8 cellular contexts compared by ENCODE assay signal in genomic region chr12:46160081-46160980, GRCh38.
DNase-seq lines count a peak whose midpoint lies in the region; ATAC-seq and TF ChIP-seq lines count a peak whose summit lies in the region.

No MANE protein-coding gene starts in this region.

- no peaks in the 10 kb centered on the region for H3K4me1 Mint-ChIP-seq in activated T-helper 17 cell treated with anti-CD3 and anti-CD28 coated beads, Interleukin-2, amount 50 U/mL, for 72 hours

- H4K20me1 ChIP-seq in smooth muscle cell (ENCODE audit: low read depth): no peaks in the 10 kb centered on the region

- H3K4me3 ChIP-seq in smooth muscle cell (no peak overlapping the region), dorsolateral prefrontal cortex (no peak overlapping the region)

- H3K27ac Mint-ChIP-seq in activated T-helper 17 cell treated with anti-CD3 and anti-CD28 coated beads, Interleukin-2, amount 50 U/mL, for 72 hours: no peak overlapping the region

- no peak overlapping the region for H3K4me3 Mint-ChIP-seq in activated T-helper 17 cell treated with anti-CD3 and anti-CD28 coated beads, Interleukin-2, amount 50 U/mL, for 72 hours

- H3K4me1 ChIP-seq in smooth muscle cell (ENCODE audit: low read depth): peaks cover 15% of the 10 kb centered on the region

- no peak for ATAC-seq in activated T-helper 17 cell treated with anti-CD3 and anti-CD28 coated beads, Interleukin-2, amount 50 U/mL, for 72 hours (replicated peaks)

- peak overlapping the region; percentile 60 for H2AFZ ChIP-seq in smooth muscle cell (ENCODE audit: low read depth)

- DNase-seq in HPDE6-E6E7 (ENCODE audit: extremely low spot score): peak; percentile 53
- DNase-seq in RPMI8226: peak; percentile 19
- peak; percentile 90 for DNase-seq in glomerular visceral epithelial cell (ENCODE audit: extremely low spot score)
- peak; percentile 5 for DNase-seq in smooth muscle cell (lab: John Stamatoyannopoulos, UW; ENCODE audit: unreplicated experiment)
- DNase-seq in HT-29 (ENCODE audit: low spot score): no peak
- DNase-seq in dorsolateral prefrontal cortex: no peak
- no peak for DNase-seq in GM10266 (ENCODE audit: extremely low spot score)

- H3K79me2 ChIP-seq in smooth muscle cell (ENCODE audit: low read depth): no peaks in the 10 kb centered on the region

- peak overlapping the region; percentile 84 for H3K27ac ChIP-seq in smooth muscle cell (ENCODE audit: low read depth)
- no peak overlapping the region for H3K27ac ChIP-seq in dorsolateral prefrontal cortex

- TF ChIP-seq CTCF in smooth muscle cell (IDR thresholded peaks at IDR 0.05; ENCODE audit: borderline replicate concordance, insufficient read depth, poor library complexity, severe bottlenecking) (no peak), dorsolateral prefrontal cortex (IDR thresholded peaks at IDR 0.05 in 54 of 56, conservative IDR thresholded peaks at IDR 0.05 in 2 of 56; ENCODE audit: low read depth in 1 of 56, partially characterized antibody in 56 of 56) (no peak), GM10266 (IDR thresholded peaks at IDR 0.05; ENCODE audit: control insufficient read depth, insufficient read depth, low read depth, missing control alignments) (no peak)

- H3K9me3 ChIP-seq in smooth muscle cell (replicated peaks; ENCODE audit: low read depth): no peaks in the 10 kb centered on the region

- intact Hi-C loops in dorsolateral prefrontal cortex (cut with DNase I): loop anchor here in 1 of 2 donors (10.0 kb wide), 1 partner anchor 134 kb away; no protein-coding TSS in a partner anchor

- H3K27me3 Mint-ChIP-seq in activated T-helper 17 cell treated with anti-CD3 and anti-CD28 coated beads, Interleukin-2, amount 50 U/mL, for 72 hours: no peaks in the 10 kb centered on the region

- no peaks in the 10 kb centered on the region for H3K27me3 ChIP-seq in smooth muscle cell (ENCODE audit: low read depth)
- H3K27me3 ChIP-seq in dorsolateral prefrontal cortex: no peaks in the 10 kb centered on the region

- H3K9ac ChIP-seq in smooth muscle cell (ENCODE audit: low read depth): no peak overlapping the region

- 24% methylated on average over 10 of the region's 10 CpGs for WGBS in smooth muscle cell (ENCODE audit: low lambda C conversion rate)

- H3K4me2 ChIP-seq in smooth muscle cell: peak overlapping the region; percentile 65

- H3K36me3 ChIP-seq in smooth muscle cell (ENCODE audit: low read depth): peaks cover 5% of the 10 kb centered on the region

- peaks cover 8% of the 10 kb centered on the region for H3K9me3 Mint-ChIP-seq in activated T-helper 17 cell treated with anti-CD3 and anti-CD28 coated beads, Interleukin-2, amount 50 U/mL, for 72 hours

- peaks cover 30% of the 10 kb centered on the region for H3F3A ChIP-seq in smooth muscle cell (ENCODE audit: low read depth)

- no peaks in the 10 kb centered on the region for H3K36me3 Mint-ChIP-seq in activated T-helper 17 cell treated with anti-CD3 and anti-CD28 coated beads, Interleukin-2, amount 50 U/mL, for 72 hours (ENCODE audit: low read depth)

Comparison
In these comparisons a context has a peak if more than half of its experiments do, and no peak if none do; other contexts are left out.
1. DNase-seq: peak in HPDE6-E6E7 (single experiment), RPMI8226 (single experiment), glomerular visceral epithelial cell (single experiment) and smooth muscle cell (single experiment); none in HT-29 (single experiment), dorsolateral prefrontal cortex (0 of 10) and GM10266 (single experiment).